In the genomic region with DNA sequence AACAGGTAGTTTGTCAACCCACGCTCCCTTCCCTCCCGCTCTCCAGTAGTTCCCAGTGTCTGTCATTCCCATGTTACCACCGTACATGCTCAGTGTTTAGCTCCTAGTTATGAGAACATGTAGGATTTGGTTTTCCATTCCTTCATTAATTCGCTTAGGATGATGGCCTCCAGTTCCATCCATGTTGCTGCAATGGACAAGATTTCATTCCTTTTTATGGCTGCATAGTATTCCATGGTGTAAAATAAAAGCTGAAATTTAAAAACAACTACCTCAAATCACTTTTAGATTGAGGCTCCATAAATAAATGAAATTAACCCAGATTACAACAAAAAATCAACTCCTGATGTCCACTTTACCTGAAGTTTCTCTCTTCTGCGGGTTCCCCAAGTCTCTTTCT, we compare ENCODE assay signal across 28 cellular contexts.
"Had no signal": no experiment of that assay in that cellular context is flagged by ENCODE, and none has a peak within 500 bp of the region (broad histone marks: within the 10 kb centered on the region; RNA-seq: fewer than 3 reads in every experiment).

No MANE protein-coding gene starts in this region.

- H3K27me3 ChIP-seq: brain microvascular endothelial cell had no signal

- H3K4me1 Mint-ChIP-seq: endodermal cell had no signal

- DNase-seq: activated CD4-positive, alpha-beta T cell treated with anti-CD3 and anti-CD28 coated beads, Interleukin-2, amount 50 U/mL, for 48 hours; activated CD4-positive, CD25-positive, alpha-beta regulatory T cell; activated CD4-positive, CD25-positive, alpha-beta regulatory T cell treated with anti-CD3 and anti-CD28 coated beads, Interleukin-2, amount 50 U/mL, for 72 hours; activated CD8-positive, alpha-beta memory T cell treated with anti-CD3 and anti-CD28 coated beads, Interleukin-2, amount 50 U/mL, for 48 hours; activated gamma-delta T cell; activated T-cell treated with anti-CD3 and anti-CD28 coated beads, Interleukin-2, amount 50 U/mL, for 24 hours; amniotic stem cell; anterior cingulate cortex; brain microvascular endothelial cell; dorsolateral prefrontal cortex; effector memory CD4-positive, alpha-beta T cell; endodermal cell; foreskin fibroblast; head of caudate nucleus; hippocampal formation had no signal

- H3K36me3 ChIP-seq: brain microvascular endothelial cell had no signal

- H3K27ac ChIP-seq: brain microvascular endothelial cell, coronary artery, dorsolateral prefrontal cortex had no signal

- FAIRE-seq: astrocyte, bronchial epithelial cell, frontal cortex had no signal

- H3K4me3 Mint-ChIP-seq: activated CD4-positive, alpha-beta T cell treated with anti-CD3 and anti-CD28 coated beads for 36 hours; activated CD4-positive, alpha-beta T cell treated with anti-CD3 and anti-CD28 coated beads, Interleukin-2, amount 10 ng/mL, durations not matched to agents 24 days and 14 days; activated naive CD4-positive, alpha-beta T cell treated with anti-CD3 and anti-CD28 coated beads, Interleukin-2, amount 10 ng/mL, durations not matched to agents 7 days and 5 days; activated T-cell treated with anti-CD3 and anti-CD28 coated beads, Interleukin-2, amount 50 U/mL, for 24 hours; activated T-cell treated with anti-CD3 and anti-CD28 coated beads, Interleukin-2, amount 50 U/mL, for 72 hours; dendritic cell treated with granulocyte-macrophage colony-stimulating factor and Interleukin-4, amounts not matched to agents 40 ng/mL and 50 ng/mL, for 4 days; endodermal cell; T-helper 2 cell treated with Interferon-gamma antibody and Interleukin-4, amounts not matched to agents 5 μg/mL and 100 μg/mL, for 36 hours had no signal

- H3K27me3 Mint-ChIP-seq: activated CD4-positive, alpha-beta T cell treated with anti-CD3 and anti-CD28 coated beads for 36 hours; activated CD4-positive, alpha-beta T cell treated with anti-CD3 and anti-CD28 coated beads, Interleukin-2, amount 10 ng/mL, durations not matched to agents 24 days and 14 days; activated T-cell treated with anti-CD3 and anti-CD28 coated beads, Interleukin-2, amount 50 U/mL, for 24 hours; dendritic cell treated with granulocyte-macrophage colony-stimulating factor and Interleukin-4, amounts not matched to agents 40 ng/mL and 50 ng/mL, for 4 days; T-cell had no signal

- ATAC-seq: esophagus mucosa had no signal

- H3K27ac Mint-ChIP-seq: activated CD4-positive, alpha-beta T cell treated with anti-CD3 and anti-CD28 coated beads for 36 hours; activated CD4-positive, alpha-beta T cell treated with anti-CD3 and anti-CD28 coated beads, Interleukin-2, amount 10 ng/mL, durations not matched to agents 24 days and 14 days; activated T-cell treated with anti-CD3 and anti-CD28 coated beads, Interleukin-2, amount 50 U/mL, for 72 hours; dendritic cell treated with granulocyte-macrophage colony-stimulating factor and Interleukin-4, amounts not matched to agents 40 ng/mL and 50 ng/mL, for 4 days; endodermal cell; T-helper 2 cell treated with Interferon-gamma antibody and Interleukin-4, amounts not matched to agents 5 μg/mL and 100 μg/mL, for 36 hours had no signal

- H3K4me3 ChIP-seq: coronary artery, dorsolateral prefrontal cortex had no signal

- H3K9me3 Mint-ChIP-seq: activated naive CD4-positive, alpha-beta T cell treated with anti-CD3 and anti-CD28 coated beads, Interleukin-2, amount 10 ng/mL, durations not matched to agents 7 days and 5 days; activated naive CD4-positive, alpha-beta T cell treated with anti-CD3 and anti-CD28 coated beads, Interleukin-2, amount 50 U/mL, for 72 hours; activated T-cell treated with anti-CD3 and anti-CD28 coated beads, Interleukin-2, amount 50 U/mL, for 24 hours; activated T-cell treated with anti-CD3 and anti-CD28 coated beads, Interleukin-2, amount 50 U/mL, for 72 hours; dendritic cell treated with granulocyte-macrophage colony-stimulating factor and Interleukin-4, amounts not matched to agents 40 ng/mL and 50 ng/mL, for 4 days; T-helper 2 cell treated with Interferon-gamma antibody and Interleukin-4, amounts not matched to agents 5 μg/mL and 100 μg/mL, for 36 hours had no signal
